8 cellular contexts compared by ENCODE assay signal in the genomic region with DNA sequence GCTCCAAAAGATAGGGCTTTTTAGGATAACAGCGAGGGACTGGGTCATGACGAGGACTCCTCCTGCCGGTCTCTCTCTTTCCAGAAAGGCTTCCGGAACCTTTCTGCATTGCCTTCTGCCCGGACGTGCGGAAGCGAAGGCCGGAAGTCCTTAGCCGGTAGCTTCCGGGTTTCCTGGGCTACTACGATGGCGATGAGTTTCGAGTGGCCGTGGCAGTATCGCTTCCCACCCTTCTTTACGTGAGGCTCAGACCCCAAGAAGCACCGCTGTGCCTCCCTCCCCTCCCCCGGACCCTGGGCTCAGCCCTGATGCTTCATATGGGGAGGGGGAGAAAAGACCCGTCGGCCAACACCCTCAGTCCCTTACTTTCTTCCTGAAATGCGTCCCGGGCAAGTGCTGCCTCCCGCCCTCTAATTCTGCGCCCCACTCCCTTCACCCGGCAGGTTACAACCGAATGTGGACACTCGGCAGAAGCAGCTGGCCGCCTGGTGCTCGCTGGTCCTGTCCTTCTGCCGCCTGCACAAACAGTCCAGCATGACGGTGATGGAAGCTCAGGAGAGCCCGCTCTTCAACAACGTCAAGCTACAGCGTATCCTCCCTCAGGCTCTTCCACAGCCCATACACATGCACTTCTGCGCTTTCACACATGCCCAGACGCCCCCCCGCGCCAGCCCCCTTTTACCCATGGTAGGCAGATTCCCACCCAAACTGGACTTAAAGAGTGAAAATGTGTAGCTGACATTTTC.
DNase-seq lines count a peak whose midpoint lies in the region; ATAC-seq and TF ChIP-seq lines count a peak whose summit lies in the region.

A gene (plus strand): TSS at position 160 of the 746 bp plus-strand sequence. CDS start 27 bp downstream, at position 187.

- H3K27ac ChIP-seq in coronary artery: peak within 1 kb of the TSS; percentile 72 to 84

- DNase-seq in GM12864 (ENCODE audit: low read depth) (peak; percentile 60), NCI-H524 treated with DMSO at 0.1 percent for 48 hours (lab: John Stamatoyannopoulos, UW) (peak; percentile 34), coronary artery (ENCODE audit: low spot score) (no peak), left kidney (ENCODE audit: low read depth, low spot score) (peak; percentile 92)
- peak; percentile 81 for DNase-seq in activated CD4-positive, alpha-beta T cell treated with anti-CD3 and anti-CD28 coated beads for 48 hours
- peak; percentile 71 for DNase-seq in stimulated activated CD4-positive, alpha-beta T cell treated with anti-CD3 and anti-CD28 coated beads, Interleukin-1b, Interleukin-23, amount 100 ng/mL, for 48 hours

- H3K4me3 ChIP-seq in GM12864 (ENCODE audit: low read depth, low read length): peak within 1 kb of the TSS; percentile 93
- H3K4me3 ChIP-seq in coronary artery: peak within 1 kb of the TSS; percentile 87

- ATAC-seq in HG03135 (IDR thresholded peaks at IDR 0.05; ENCODE audit: unreplicated experiment) (peak; percentile 56), GM19324 (IDR thresholded peaks at IDR 0.05; ENCODE audit: low FRiP score, unreplicated experiment) (no peak)

- TF ChIP-seq CTCF in GM12864 (IDR thresholded peaks at IDR 0.05; ENCODE audit: low read depth, low read length, missing control alignments) (no peak), coronary artery (IDR thresholded peaks at IDR 0.05) (no peak)
